In the genomic region with DNA sequence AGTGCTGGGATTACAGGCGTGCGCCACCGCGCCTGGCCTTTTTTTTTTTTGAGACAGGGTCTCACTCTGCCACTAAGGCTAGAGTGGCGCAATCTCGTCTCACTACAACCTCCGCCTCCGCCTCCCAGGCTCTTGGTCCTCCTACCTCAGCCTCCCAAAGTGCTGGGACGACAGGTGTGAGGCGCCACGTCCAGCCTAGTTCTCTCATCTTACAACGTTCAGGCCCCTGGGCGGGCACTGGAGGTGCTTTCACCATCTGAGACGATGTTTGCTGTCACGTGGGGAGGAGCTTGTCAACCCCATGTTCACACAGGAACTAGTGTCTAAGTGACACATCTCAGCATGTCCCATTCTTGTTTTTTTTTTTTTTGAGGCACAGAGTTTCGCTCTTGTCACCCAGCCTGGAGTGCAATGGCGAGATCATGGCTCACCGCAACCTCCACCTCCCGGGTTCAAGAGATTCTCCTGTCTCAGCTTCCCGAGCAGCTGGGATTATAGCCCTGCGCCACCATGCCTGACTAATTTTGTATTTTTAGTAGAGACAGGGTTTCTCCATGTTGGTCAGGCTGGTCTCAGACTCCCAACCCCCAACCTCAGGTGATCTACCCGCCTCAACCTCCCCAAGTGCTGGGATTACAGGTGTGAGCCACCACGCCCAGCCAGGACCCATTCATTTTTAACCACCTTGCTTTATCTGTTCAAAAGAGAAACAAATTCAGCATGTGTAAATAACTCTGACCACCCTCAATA, we compare ENCODE assay signal across 21 cellular contexts. TPM values are rescaled to one million over a fixed set of nuclear protein-coding genes. Genes with fewer than 3 reads are reported as not detected.
A peak's percentile ranks its signal among the peaks of the same experiment; 100 is the strongest.
DNase-seq lines count a peak whose midpoint lies in the region; ATAC-seq and TF ChIP-seq lines count a peak whose summit lies in the region.
"Had no signal": no experiment of that assay in that cellular context is flagged by ENCODE, and none has a peak within 500 bp of the region (broad histone marks: within the 10 kb centered on the region; RNA-seq: fewer than 3 reads in every experiment).

No MANE protein-coding gene starts in this region.

- H3K27ac Mint-ChIP-seq in activated naive CD4-positive, alpha-beta T cell treated with anti-CD3 and anti-CD28 coated beads, Interleukin-2, amount 50 U/mL, for 72 hours, result peak overlapping the region; percentile 29 to 55
- no peak overlapping the region for H3K27ac Mint-ChIP-seq in activated naive CD4-positive, alpha-beta T cell treated with anti-CD3 and anti-CD28 coated beads, Interleukin-2, amount 10 ng/mL, durations not matched to agents 7 days and 5 days
- peak overlapping the region; percentile 29 for H3K27ac Mint-ChIP-seq in stimulated activated effector memory CD8-positive, alpha-beta T cell treated with anti-CD3 and anti-CD28 coated beads, Interleukin-12 subunit alpha, Interleukin-12 subunit beta, amount 100 ng/mL, for 72 hours
- H3K27ac Mint-ChIP-seq: activated naive CD4-positive, alpha-beta T cell treated with anti-CD3 and anti-CD28 coated beads for 36 hours; T-helper 1 cell treated with Interleukin-12 subunit alpha and Interleukin-12 subunit beta and Interleukin-4 antibody, amounts not matched to agents 30 μg/mL and 1 μg/mL, for 36 hours had no signal

- peaks cover 32% of the 10 kb centered on the region for H3K4me1 ChIP-seq in PC-9 (replicated peaks; ENCODE audit: insufficient read depth)
- H3K4me1 ChIP-seq in hepatocyte (ENCODE audit: insufficient read depth), result peaks cover 26% of the 10 kb centered on the region
- H3K4me1 ChIP-seq: foreskin keratinocyte had no signal

- CTCF ChIA-PET in activated naive CD4-positive, alpha-beta T cell treated with anti-CD3 and anti-CD28 coated beads, Interleukin-2, amount 10 ng/mL, durations not matched to agents 7 days and 5 days (lab: Charles Lee), result no interaction called here
- CTCF ChIA-PET in PC-9 (lab: Charles Lee), result no interaction called here

- H3K36me3 ChIP-seq in PC-9 (ENCODE audit: low read depth) (no peaks in the 10 kb centered on the region), hepatocyte (replicated peaks; ENCODE audit: insufficient read depth, low read depth) (no peaks in the 10 kb centered on the region)
- H3K36me3 ChIP-seq: heart left ventricle, tibial nerve had no signal

- H3K9me2 ChIP-seq in PC-9 (ENCODE audit: insufficient read depth) (no peaks in the 10 kb centered on the region), hepatocyte (replicated peaks; ENCODE audit: insufficient read depth) (no peaks in the 10 kb centered on the region)

- H3K4me1 Mint-ChIP-seq in activated naive CD4-positive, alpha-beta T cell treated with anti-CD3 and anti-CD28 coated beads, Interleukin-2, amount 10 ng/mL, durations not matched to agents 7 days and 5 days, result peaks cover 26% of the 10 kb centered on the region
- peaks cover 40% of the 10 kb centered on the region for H3K4me1 Mint-ChIP-seq in stimulated activated effector memory CD8-positive, alpha-beta T cell treated with anti-CD3 and anti-CD28 coated beads, Interleukin-12 subunit alpha, Interleukin-12 subunit beta, amount 100 ng/mL, for 72 hours

- no peak for DNase-seq in activated naive CD4-positive, alpha-beta T cell treated with anti-CD3 and anti-CD28 coated beads, Interleukin-2, amount 50 U/mL, for 72 hours (ENCODE audit: low spot score in 2 of 2)
- DNase-seq in activated naive CD4-positive, alpha-beta T cell treated with anti-CD3 and anti-CD28 coated beads, Interleukin-2, amount 10 ng/mL, durations not matched to agents 7 days and 5 days, result no peak
- DNase-seq in PC-9, result no peak
- no peak for DNase-seq in hepatocyte (ENCODE audit: low spot score)
- DNase-seq in stimulated activated effector memory CD8-positive, alpha-beta T cell treated with anti-CD3 and anti-CD28 coated beads, Interleukin-12 subunit alpha, Interleukin-12 subunit beta, amount 100 ng/mL, for 72 hours (ENCODE audit: low spot score in 2 of 2), result peak in 1 of 2 donors; percentile 66
- no peak for DNase-seq in NOMO-1 (lab: John Stamatoyannopoulos, UW; ENCODE audit: unreplicated experiment in 2 of 2)
- DNase-seq in NCI-H510A (lab: John Stamatoyannopoulos, UW), result no peak
- DNase-seq in NAMALWA (ENCODE audit: low spot score), result no peak
- DNase-seq: activated naive CD4-positive, alpha-beta T cell treated with anti-CD3 and anti-CD28 coated beads for 36 hours; activated T-cell treated with anti-CD3 and anti-CD28 coated beads, Interleukin-2, amount 50 U/mL, for 48 hours; amygdala; DMS79; effector memory CD4-positive, alpha-beta T cell; foreskin keratinocyte; GF-D8; H7; heart left ventricle; NCI-H1105; NCI-H187 treated with DMSO at 0.1 percent for 48 hours had no signal

- peaks cover 4% of the 10 kb centered on the region; the same call in 1 of the 2 replicates for H3F3A ChIP-seq in PC-9 (ENCODE audit: insufficient read depth, low read depth)

- peaks cover 23% of the 10 kb centered on the region for H3K27me3 Mint-ChIP-seq in activated naive CD4-positive, alpha-beta T cell treated with anti-CD3 and anti-CD28 coated beads, Interleukin-2, amount 10 ng/mL, durations not matched to agents 7 days and 5 days

- ATAC-seq in activated naive CD4-positive, alpha-beta T cell treated with anti-CD3 and anti-CD28 coated beads, Interleukin-2, amount 50 U/mL, for 72 hours, result no peak
- peak; percentile 72 for ATAC-seq in stimulated activated effector memory CD8-positive, alpha-beta T cell treated with anti-CD3 and anti-CD28 coated beads, Interleukin-12 subunit alpha, Interleukin-12 subunit beta, amount 100 ng/mL, for 72 hours
- ATAC-seq: foreskin keratinocyte, heart left ventricle had no signal

- H3K4me3 ChIP-seq in PC-9 (no peak overlapping the region), hepatocyte (no peak overlapping the region)
- H3K4me3 ChIP-seq: heart left ventricle, tibial nerve had no signal

- H3K9me3 ChIP-seq in PC-9 (ENCODE audit: insufficient read depth, low read depth), result no peaks in the 10 kb centered on the region
- H3K9me3 ChIP-seq in hepatocyte (ENCODE audit: low read depth), result no peaks in the 10 kb centered on the region
- H3K9me3 ChIP-seq: heart left ventricle, tibial nerve had no signal

- H3K27me3 ChIP-seq in PC-9 (ENCODE audit: insufficient read depth, low read depth), result no peaks in the 10 kb centered on the region
- H3K27me3 ChIP-seq in hepatocyte, result no peaks in the 10 kb centered on the region
- H3K27me3 ChIP-seq: foreskin keratinocyte, heart left ventricle, tibial nerve had no signal

- TF ChIP-seq CTCF in PC-9 (conservative IDR thresholded peaks at IDR 0.05) (no peak), hepatocyte (IDR thresholded peaks at IDR 0.05; ENCODE audit: poor library complexity) (no peak)

- peaks cover 7 to 10% of the 10 kb centered on the region in 2 donors for H3K36me3 Mint-ChIP-seq in activated naive CD4-positive, alpha-beta T cell treated with anti-CD3 and anti-CD28 coated beads, Interleukin-2, amount 50 U/mL, for 72 hours
- no peaks in the 10 kb centered on the region for H3K36me3 Mint-ChIP-seq in activated naive CD4-positive, alpha-beta T cell treated with anti-CD3 and anti-CD28 coated beads, Interleukin-2, amount 10 ng/mL, durations not matched to agents 7 days and 5 days
- H3K36me3 Mint-ChIP-seq in stimulated activated effector memory CD8-positive, alpha-beta T cell treated with anti-CD3 and anti-CD28 coated beads, Interleukin-12 subunit alpha, Interleukin-12 subunit beta, amount 100 ng/mL, for 72 hours, result no peaks in the 10 kb centered on the region

- H3K4me2 ChIP-seq in PC-9 (0 out of 2 replicates have a peak overlapping the region, but pooled peaks have one; percentile 12), hepatocyte (peak overlapping the region; percentile 67)

- no TSS peak for BruUV-seq in PC-9 (replicated peaks; lab: Mats Ljungman, UMichigan)

- intact Hi-C loops in PC-9 (cut with micrococcal nuclease; ENCODE audit: unreplicated experiment), result no loop called here

- no peaks in the 10 kb centered on the region for H3K9me3 Mint-ChIP-seq in activated naive CD4-positive, alpha-beta T cell treated with anti-CD3 and anti-CD28 coated beads, Interleukin-2, amount 50 U/mL, for 72 hours
- no peaks in the 10 kb centered on the region for H3K9me3 Mint-ChIP-seq in activated naive CD4-positive, alpha-beta T cell treated with anti-CD3 and anti-CD28 coated beads, Interleukin-2, amount 10 ng/mL, durations not matched to agents 7 days and 5 days
- H3K9me3 Mint-ChIP-seq in stimulated activated effector memory CD8-positive, alpha-beta T cell treated with anti-CD3 and anti-CD28 coated beads, Interleukin-12 subunit alpha, Interleukin-12 subunit beta, amount 100 ng/mL, for 72 hours, result no peaks in the 10 kb centered on the region
- H3K9me3 Mint-ChIP-seq: activated naive CD4-positive, alpha-beta T cell treated with anti-CD3 and anti-CD28 coated beads for 36 hours; T-helper 1 cell treated with Interleukin-12 subunit alpha and Interleukin-12 subunit beta and Interleukin-4 antibody, amounts not matched to agents 30 μg/mL and 1 μg/mL, for 36 hours had no signal

- H3K79me2 ChIP-seq in PC-9 (ENCODE audit: low read depth) (peaks cover 14% of the 10 kb centered on the region), hepatocyte (peaks cover 14% of the 10 kb centered on the region)

- no peak overlapping the region for H2AFZ ChIP-seq in PC-9
- H2AFZ ChIP-seq in hepatocyte, result no peak overlapping the region

- WGBS in hepatocyte (ENCODE audit: low lambda C conversion rate, missing lambda C conversion rate), result 95% methylated on average over 23 of the region's 23 CpGs

- H4K20me1 ChIP-seq in PC-9 (ENCODE audit: insufficient read depth) (no peaks in the 10 kb centered on the region), hepatocyte (ENCODE audit: insufficient read depth, poor library complexity, severe bottlenecking) (no peaks in the 10 kb centered on the region)

- H3K27ac ChIP-seq in PC-9 (no peak overlapping the region), hepatocyte (peak overlapping the region; percentile 96)
- H3K27ac ChIP-seq: foreskin keratinocyte, heart left ventricle, tibial nerve had no signal

- POLR2A ChIA-PET in PC-9 (lab: Charles Lee; ENCODE audit: unreplicated experiment), result no interaction called here

- H3K4me3 Mint-ChIP-seq in activated naive CD4-positive, alpha-beta T cell treated with anti-CD3 and anti-CD28 coated beads, Interleukin-2, amount 10 ng/mL, durations not matched to agents 7 days and 5 days, result no peak overlapping the region
- H3K4me3 Mint-ChIP-seq in stimulated activated effector memory CD8-positive, alpha-beta T cell treated with anti-CD3 and anti-CD28 coated beads, Interleukin-12 subunit alpha, Interleukin-12 subunit beta, amount 100 ng/mL, for 72 hours, result peak overlapping the region; percentile 32
- H3K4me3 Mint-ChIP-seq: activated naive CD4-positive, alpha-beta T cell treated with anti-CD3 and anti-CD28 coated beads for 36 hours; T-helper 1 cell treated with Interleukin-12 subunit alpha and Interleukin-12 subunit beta and Interleukin-4 antibody, amounts not matched to agents 30 μg/mL and 1 μg/mL, for 36 hours had no signal

RNA-seq across cellular contexts. Expression of gene FANCA, which starts 5.2 kb away (rescaled TPM):
- 100 to 1,000 TPM; 123 to 194 TPM for total RNA-seq in activated naive CD4-positive, alpha-beta T cell treated with anti-CD3 and anti-CD28 coated beads, Interleukin-2, amount 50 U/mL, for 72 hours
- total RNA-seq in PC-9 (2021) (61.6 and 79.9 TPM in 2 replicates), hepatocyte (6.1 and 9.5 TPM in 2 replicates)
- 9.6 and 11.4 TPM in 2 replicates for polyA plus RNA-seq in hepatocyte

RNA-seq across cellular contexts. Expression of gene SPIRE2, which starts 6.7 kb away (rescaled TPM):
- total RNA-seq in activated naive CD4-positive, alpha-beta T cell treated with anti-CD3 and anti-CD28 coated beads, Interleukin-2, amount 50 U/mL, for 72 hours, result 1 to 10 TPM; 1.9 to 2.6 TPM
- total RNA-seq in PC-9 (2021) (34.5 and 48.6 TPM in 2 replicates), hepatocyte (16.9 and 21.7 TPM in 2 replicates)
- 13.4 and 18.4 TPM in 2 replicates for polyA plus RNA-seq in hepatocyte

RNA-seq across cellular contexts. Expression of gene TCF25, which starts 51.8 kb away (rescaled TPM):
- 100 to 1,000 TPM; 167 to 235 TPM for total RNA-seq in activated naive CD4-positive, alpha-beta T cell treated with anti-CD3 and anti-CD28 coated beads, Interleukin-2, amount 50 U/mL, for 72 hours
- total RNA-seq in PC-9 (2021) (298 and 347 TPM in 2 replicates), hepatocyte (79.3 and 130 TPM in 2 replicates)
- 206 and 256 TPM in 2 replicates for polyA plus RNA-seq in hepatocyte
